In genomic region chr6:7236312-7237209, GRCh38 we compare ENCODE assay signal across 8 cellular contexts.
DNase-seq lines count a peak whose midpoint lies in the region; ATAC-seq and TF ChIP-seq lines count a peak whose summit lies in the region.

No MANE protein-coding gene starts in this region.

- no peak for TF ChIP-seq CTCF in chondrocyte (IDR thresholded peaks at IDR 0.05)

- H3K27me3 ChIP-seq in subcutaneous abdominal adipose tissue (ENCODE audit: control insufficient read depth in 5 of 5, insufficient read depth in 4 of 5, low read length in 5 of 5) = no peaks in the 10 kb centered on the region

- H3K9me3 Mint-ChIP-seq in activated T-cell treated with anti-CD3 and anti-CD28 coated beads, Interleukin-2, amount 50 U/mL, for 24 hours = no peaks in the 10 kb centered on the region
- no peaks in the 10 kb centered on the region for H3K9me3 Mint-ChIP-seq in chondrocyte (ENCODE audit: low read depth)

- no peaks in the 10 kb centered on the region for H3K9me3 ChIP-seq in subcutaneous abdominal adipose tissue (ENCODE audit: control insufficient read depth in 5 of 5, low read length in 5 of 5)

- peak overlapping the region; percentile 21 for H3K27ac ChIP-seq in subcutaneous abdominal adipose tissue (ENCODE audit: low read depth, low read length)
- no peak overlapping the region for H3K27ac ChIP-seq in caudate nucleus (ENCODE audit: low read depth, low read length)

- peaks cover 75% of the 10 kb centered on the region for H3K36me3 Mint-ChIP-seq in activated T-cell treated with anti-CD3 and anti-CD28 coated beads, Interleukin-2, amount 50 U/mL, for 24 hours (ENCODE audit: low read depth)
- H3K36me3 Mint-ChIP-seq in chondrocyte (ENCODE audit: low read depth) = peaks cover 18% of the 10 kb centered on the region

- peak overlapping the region; percentile 41 for H3K27ac Mint-ChIP-seq in activated T-cell treated with anti-CD3 and anti-CD28 coated beads, Interleukin-2, amount 50 U/mL, for 24 hours
- peak overlapping the region; percentile 38 for H3K27ac Mint-ChIP-seq in chondrocyte (ENCODE audit: unreplicated experiment)

- H3K4me3 Mint-ChIP-seq in activated T-cell treated with anti-CD3 and anti-CD28 coated beads, Interleukin-2, amount 50 U/mL, for 24 hours = no peak overlapping the region
- no peak overlapping the region for H3K4me3 Mint-ChIP-seq in chondrocyte (ENCODE audit: unreplicated experiment)

- H3K9ac ChIP-seq in subcutaneous abdominal adipose tissue (ENCODE audit: low read length in 5 of 5) = peak overlapping the region in 3 of 5 donors; percentile 1 to 14 (median 3)

- H3K4me3 ChIP-seq in subcutaneous abdominal adipose tissue (ENCODE audit: low read depth in 1 of 5, low read length in 5 of 5) = no peak overlapping the region

- H3K4me1 ChIP-seq in subcutaneous abdominal adipose tissue (ENCODE audit: control insufficient read depth in 5 of 5, insufficient read depth in 5 of 5, low read length in 5 of 5) = peaks cover 7 to 40% (median 30%) of the 10 kb centered on the region in 5 donors

- no peak for DNase-seq in activated T-cell treated with anti-CD3 and anti-CD28 coated beads, Interleukin-2, amount 50 U/mL, for 24 hours
- no peak for DNase-seq in activated T-cell treated with anti-CD3 and anti-CD28 coated beads, Interleukin-2, amount 50 U/mL, for 48 hours
- DNase-seq in chondrocyte (ENCODE audit: low spot score) (peak; percentile 29), AG08396 (ENCODE audit: low spot score) (no peak), caudate nucleus (lab: John Stamatoyannopoulos, UW) (no peak), pons (ENCODE audit: low spot score) (no peak)

- peaks cover 22% of the 10 kb centered on the region for H3K4me1 Mint-ChIP-seq in activated T-cell treated with anti-CD3 and anti-CD28 coated beads, Interleukin-2, amount 50 U/mL, for 24 hours (ENCODE audit: low read depth)
- H3K4me1 Mint-ChIP-seq in chondrocyte (ENCODE audit: low read depth) = peaks cover 12% of the 10 kb centered on the region

- peaks cover 3 to 60% (median 46%) of the 10 kb centered on the region in 5 donors for H3K36me3 ChIP-seq in subcutaneous abdominal adipose tissue (ENCODE audit: control insufficient read depth in 5 of 5, insufficient read depth in 5 of 5, low read length in 5 of 5)

- ATAC-seq in HG03342 (IDR thresholded peaks at IDR 0.05; ENCODE audit: unreplicated experiment) = peak; percentile 67

- no peaks in the 10 kb centered on the region for H3K27me3 Mint-ChIP-seq in activated T-cell treated with anti-CD3 and anti-CD28 coated beads, Interleukin-2, amount 50 U/mL, for 24 hours
- H3K27me3 Mint-ChIP-seq in chondrocyte (ENCODE audit: low read depth) = no peaks in the 10 kb centered on the region
